15 cellular contexts compared by ENCODE assay signal in genomic region chr10:77236700-77237099, GRCh38.
DNase-seq lines count a peak whose midpoint lies in the region; ATAC-seq and TF ChIP-seq lines count a peak whose summit lies in the region.
"Had no signal": no experiment of that assay in that cellular context is flagged by ENCODE, and none has a peak within 500 bp of the region (broad histone marks: within the 10 kb centered on the region; RNA-seq: fewer than 3 reads in every experiment).

No MANE protein-coding gene starts in this region.

- H4K20me1 ChIP-seq in GM23248 (ENCODE audit: insufficient read depth) (no peaks in the 10 kb centered on the region), osteoblast (ENCODE audit: insufficient read depth, low read length) (no peaks in the 10 kb centered on the region)

- H3K79me2 ChIP-seq in GM23248 (ENCODE audit: insufficient read depth) (no peaks in the 10 kb centered on the region), osteoblast (ENCODE audit: insufficient read depth, low read length) (no peaks in the 10 kb centered on the region)

- H2AFZ ChIP-seq in GM23248 (no peak overlapping the region), osteoblast (ENCODE audit: low read length) (no peak overlapping the region)

- no peaks in the 10 kb centered on the region for H3K27me3 ChIP-seq in GM23248 (replicated peaks; ENCODE audit: insufficient read depth)
- H3K27me3 ChIP-seq in osteoblast (ENCODE audit: insufficient read depth, low read length): no peaks in the 10 kb centered on the region
- no peaks in the 10 kb centered on the region for H3K27me3 ChIP-seq in H7 (ENCODE audit: control insufficient read depth, insufficient read depth, low read length)
- H3K27me3 ChIP-seq: heart left ventricle, suprapubic skin had no signal

- H3K9me3 ChIP-seq in GM23248 (ENCODE audit: low read depth) (no peaks in the 10 kb centered on the region), osteoblast (ENCODE audit: low read depth, low read length) (no peaks in the 10 kb centered on the region), mucosa of descending colon (no peaks in the 10 kb centered on the region)
- H3K9me3 ChIP-seq: heart left ventricle, suprapubic skin had no signal

- no peak for ATAC-seq in mucosa of descending colon
- ATAC-seq: effector memory CD8-positive, alpha-beta T cell; HCT116; heart left ventricle had no signal

- peak; percentile 53 for DNase-seq in GM23248
- peak; percentile 21 for DNase-seq in NCI-H69 (lab: John Stamatoyannopoulos, UW)
- no peak for DNase-seq in coronary artery (ENCODE audit: low spot score)
- DNase-seq in osteoblast (ENCODE audit: insufficient read length, low spot score, missing footprints): peak; percentile 14
- no peak for DNase-seq in mucosa of descending colon
- DNase-seq in H7: no peak
- no peak for DNase-seq in activated T-cell treated with anti-CD3 and anti-CD28 coated beads, Interleukin-2, amount 50 U/mL, for 1 hour
- no peak for DNase-seq in globus pallidus (ENCODE audit: low spot score)
- DNase-seq: activated CD4-positive, alpha-beta T cell treated with anti-CD3 and anti-CD28 coated beads, Interleukin-2, amount 50 U/mL, for 48 hours; anterior cingulate cortex; effector memory CD8-positive, alpha-beta T cell; heart left ventricle; NCI-H2081 had no signal

- H3K4me2 ChIP-seq in GM23248 (ENCODE audit: unreplicated experiment): no peak overlapping the region
- no peak overlapping the region for H3K4me2 ChIP-seq in osteoblast (ENCODE audit: insufficient read depth, low read length)

- H3K27ac ChIP-seq in GM23248 (no peak overlapping the region), coronary artery (peak overlapping the region; percentile 44 to 81), osteoblast (ENCODE audit: low read depth, low read length) (no peak overlapping the region)
- H3K27ac ChIP-seq: suprapubic skin had no signal

- 93 to 96% methylated on average over 2 of the region's 2 CpGs for WGBS in GM23248 (ENCODE audit: low coverage in 1 of 2, low lambda C conversion rate in 2 of 2, missing lambda C conversion rate in 2 of 2), 2 experiments

- TF ChIP-seq CTCF in coronary artery (IDR thresholded peaks at IDR 0.05) (no peak), osteoblast (IDR thresholded peaks at IDR 0.05; ENCODE audit: extremely low read depth, low read depth, low read length) (no peak), mucosa of descending colon (IDR thresholded peaks at IDR 0.05) (no peak)

- H3K9me2 ChIP-seq in GM23248 (ENCODE audit: insufficient read depth): no peaks in the 10 kb centered on the region

- H3K4me1 ChIP-seq in GM23248 (ENCODE audit: insufficient read depth) (peaks cover 7% of the 10 kb centered on the region; the same call in 1 of the 2 replicates), osteoblast (ENCODE audit: insufficient read depth, low read length) (peaks cover 7% of the 10 kb centered on the region), mucosa of descending colon (ENCODE audit: low read depth) (no peaks in the 10 kb centered on the region)
- H3K4me1 ChIP-seq: suprapubic skin had no signal

- no peaks in the 10 kb centered on the region for H3K36me3 ChIP-seq in GM23248 (ENCODE audit: low read depth)
- no peaks in the 10 kb centered on the region for H3K36me3 ChIP-seq in osteoblast (ENCODE audit: insufficient read depth, low read length)
- no peaks in the 10 kb centered on the region for H3K36me3 ChIP-seq in mucosa of descending colon (ENCODE audit: low read depth)
- no peaks in the 10 kb centered on the region for H3K36me3 ChIP-seq in H7 (replicated peaks; ENCODE audit: control insufficient read depth, insufficient read depth, low read length)
- H3K36me3 ChIP-seq: heart left ventricle, suprapubic skin had no signal

- in situ Hi-C loops in GM23248 (cut with MboI): no loop called here

- peaks cover 4% of the 10 kb centered on the region for H3F3A ChIP-seq in GM23248 (ENCODE audit: insufficient read depth)

- no peak overlapping the region for H3K9ac ChIP-seq in GM23248

- intact Hi-C loops in mucosa of descending colon (cut with DNase I, micrococcal nuclease): no loop called here

- H3K4me3 ChIP-seq in GM23248 (no peak overlapping the region), coronary artery (no peak overlapping the region), osteoblast (ENCODE audit: insufficient read depth, low read length) (no peak overlapping the region), mucosa of descending colon (no peak overlapping the region), H7 (ENCODE audit: insufficient read depth, low read depth, low read length) (no peak overlapping the region)
- H3K4me3 ChIP-seq: heart left ventricle, suprapubic skin had no signal

Comparison
In these comparisons a context has a peak if more than half of its experiments do, and no peak if none do; other contexts are left out.
1. DNase-seq: peak in GM23248 (single experiment), NCI-H69 (single experiment) and osteoblast (single experiment); none in coronary artery (single experiment), mucosa of descending colon (0 of 3), H7 (single experiment), activated T-cell treated with anti-CD3 and anti-CD28 coated beads, Interleukin-2, amount 50 U/mL, for 1 hour (single experiment) and globus pallidus (single experiment).
2. H3K27ac ChIP-seq: peak in coronary artery (2 of 2); none in GM23248 (single experiment) and osteoblast (single experiment).